22 cellular contexts compared by ENCODE assay signal in genomic region chr9:10252174-10252573, GRCh38.
DNase-seq lines count a peak whose midpoint lies in the region; ATAC-seq, FAIRE-seq and TF ChIP-seq lines count a peak whose summit lies in the region.
"Had no signal": no experiment of that assay in that cellular context is flagged by ENCODE, and none has a peak within 500 bp of the region (broad histone marks: within the 10 kb centered on the region; RNA-seq: fewer than 3 reads in every experiment).

No MANE protein-coding gene starts in this region.

- peak; percentile 4 for DNase-seq in M059J (ENCODE audit: low read depth)
- DNase-seq in OCI-M1 (lab: John Stamatoyannopoulos, UW): peak; percentile 100
- no peak for DNase-seq in foreskin keratinocyte
- DNase-seq in pancreas: peak in 1 of 6 donors; percentile 47
- DNase-seq in GM19240 (ENCODE audit: insufficient read length, low spot score): no peak
- no peak for DNase-seq in NCI-H2081 treated with DMSO at 0.1 percent for 48 hours (lab: John Stamatoyannopoulos, UW)
- DNase-seq: activated CD8-positive, alpha-beta memory T cell treated with anti-CD3 and anti-CD28 coated beads for 24 hours; Calu3; effector CD4-positive, alpha-beta T cell; GF-D8; H9; islet precursor cell; Kasumi-1; mesendoderm; NCI-H1436; nephron progenitor cell; SHP77 treated with DMSO at 0.1 percent for 48 hours had no signal

- H3K27me3 ChIP-seq in foreskin keratinocyte: no peaks in the 10 kb centered on the region
- no peaks in the 10 kb centered on the region for H3K27me3 ChIP-seq in pancreas
- H3K27me3 ChIP-seq: cardiac muscle cell had no signal

- H3K4me1 ChIP-seq in foreskin keratinocyte: no peaks in the 10 kb centered on the region
- no peaks in the 10 kb centered on the region for H3K4me1 ChIP-seq in pancreas
- H3K4me1 ChIP-seq: prostate gland had no signal

- intact Hi-C loops in pancreas (cut with DNase I): no loop called here

- H3K4me3 ChIP-seq in pancreas: no peak overlapping the region
- H3K4me3 ChIP-seq: cardiac muscle cell, prostate gland had no signal

- H3K27ac ChIP-seq in foreskin keratinocyte: no peak overlapping the region
- H3K27ac ChIP-seq in pancreas: no peak overlapping the region
- H3K27ac ChIP-seq: cardiac muscle cell, prostate gland had no signal

- WGBS in pancreas, 2 donors: 42 to 46% methylated on average over 2 of the region's 2 CpGs

- no peaks in the 10 kb centered on the region for H3K9me3 ChIP-seq in pancreas
- H3K9me3 ChIP-seq: prostate gland had no signal

- TF ChIP-seq CTCF in foreskin keratinocyte (conservative IDR thresholded peaks at IDR 0.05) (no peak), pancreas (IDR thresholded peaks at IDR 0.05) (no peak)

- FAIRE-seq in pancreas (lab: Jason Lieb, UNC): no peak
- FAIRE-seq: GM12891 had no signal

- H3K36me3 ChIP-seq in pancreas: no peaks in the 10 kb centered on the region
- H3K36me3 ChIP-seq: cardiac muscle cell, prostate gland had no signal

- ATAC-seq in foreskin keratinocyte (peak; percentile 46), pancreas (peak in 3 of 4 donors; percentile 46 to 91 (median 47)), HG02973 (IDR thresholded peaks at IDR 0.05; ENCODE audit: unreplicated experiment) (no peak)
- ATAC-seq: activated CD4-positive, CD25-positive, alpha-beta regulatory T cell treated with anti-CD3 and anti-CD28 coated beads, Interleukin-2, amount 50 U/mL, for 24 hours had no signal

Comparison
In these comparisons a context has a peak if more than half of its experiments do, and no peak if none do; other contexts are left out.
1. DNase-seq: peak in M059J (single experiment) and OCI-M1 (single experiment); none in foreskin keratinocyte (0 of 2), GM19240 (single experiment) and NCI-H2081 treated with DMSO at 0.1 percent for 48 hours (single experiment).